ENCODE assay signal across 22 cellular contexts in the genomic region with DNA sequence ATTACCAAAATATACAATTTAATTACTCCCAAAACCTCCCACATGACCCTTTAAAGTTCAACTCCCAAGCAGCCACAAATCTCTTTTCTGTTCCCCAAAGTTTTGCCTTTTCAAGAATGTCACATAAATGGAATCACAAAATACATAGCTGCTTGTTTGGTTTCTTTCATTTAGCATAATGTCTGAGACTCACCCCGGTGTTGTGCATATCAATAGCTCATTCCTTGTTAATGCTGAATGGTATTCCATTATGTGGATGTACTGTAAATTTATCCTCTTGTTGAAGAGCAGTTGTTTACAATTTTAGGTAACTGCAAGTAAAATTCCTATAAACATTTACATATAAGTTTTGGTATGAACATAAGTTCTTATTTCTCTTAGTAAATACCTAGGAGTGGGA.
"Had no signal": no experiment of that assay in that cellular context is flagged by ENCODE, and none has a peak within 500 bp of the region (broad histone marks: within the 10 kb centered on the region; RNA-seq: fewer than 3 reads in every experiment).

No MANE protein-coding gene starts in this region.

- H3K27me3 Mint-ChIP-seq: naive thymus-derived CD4-positive, alpha-beta T cell had no signal

- DNase-seq: colonic mucosa; dermis blood vessel endothelial cell; endodermal cell; erythroblast; foreskin keratinocyte; kidney; left cardiac atrium; left ventricle myocardium superior; mesendoderm; naive thymus-derived CD4-positive, alpha-beta T cell; sigmoid colon; stimulated activated CD4-positive, alpha-beta T cell treated with anti-CD3 and anti-CD28 coated beads, Interleukin-12 subunit alpha, Interleukin-12 subunit beta, amount 100 ng/mL, for 4 hours; stimulated activated naive CD4-positive, alpha-beta T cell; stomach; substantia nigra; transverse colon had no signal

- H3K4me1 ChIP-seq: colonic mucosa, foreskin keratinocyte, right atrium auricular region had no signal

- FAIRE-seq: endothelial cell of umbilical vein had no signal

- H3K9me3 Mint-ChIP-seq: endodermal cell; naive thymus-derived CD4-positive, alpha-beta T cell; neural crest cell had no signal

- H3K4me3 ChIP-seq: colonic mucosa, lung, right atrium auricular region, sigmoid colon, skin epidermis, stomach, thoracic aorta, transverse colon had no signal

- ATAC-seq: foreskin keratinocyte; left cardiac atrium; left ventricle myocardium superior; naive thymus-derived CD4-positive, alpha-beta T cell had no signal

- H3K36me3 ChIP-seq: colonic mucosa, right atrium auricular region, sigmoid colon, thoracic aorta, transverse colon had no signal

- H3K27me3 ChIP-seq: colonic mucosa, foreskin keratinocyte, right atrium auricular region, sigmoid colon, stomach, transverse colon had no signal

- H3K4me3 Mint-ChIP-seq: endodermal cell; naive thymus-derived CD4-positive, alpha-beta T cell; neural crest cell had no signal

- H3K27ac ChIP-seq: colonic mucosa, foreskin keratinocyte, right atrium auricular region, sigmoid colon, skin epidermis, stomach, thoracic aorta, transverse colon had no signal

- H3K27ac Mint-ChIP-seq: endodermal cell had no signal

- H3K9me3 ChIP-seq: colonic mucosa, right atrium auricular region, sigmoid colon, stomach, thoracic aorta, transverse colon had no signal

- H3K4me1 Mint-ChIP-seq: endodermal cell, neural crest cell had no signal
